In genomic region chr17:77843878-77844260, GRCh38 we compare ENCODE assay signal across 13 cellular contexts.
DNase-seq lines count a peak whose midpoint lies in the region; ATAC-seq lines count a peak whose summit lies in the region.
"Had no signal": no experiment of that assay in that cellular context is flagged by ENCODE, and none has a peak within 500 bp of the region (broad histone marks: within the 10 kb centered on the region; RNA-seq: fewer than 3 reads in every experiment).

No MANE protein-coding gene starts in this region.

- ATAC-seq in HG03060 (IDR thresholded peaks at IDR 0.05; ENCODE audit: low read depth, unreplicated experiment) (peak; percentile 15), HG02885 (IDR thresholded peaks at IDR 0.05; ENCODE audit: poor library complexity, unreplicated experiment) (no peak), HG03460 (IDR thresholded peaks at IDR 0.05; ENCODE audit: unreplicated experiment) (no peak)
- ATAC-seq in naive thymus-derived CD8-positive, alpha-beta T cell = peak in 1 of 2 donors; percentile 3

- H3K4me1 Mint-ChIP-seq in T-helper 1 cell treated with Interleukin-12 subunit alpha and Interleukin-12 subunit beta and Interleukin-4 antibody, amounts not matched to agents 30 μg/mL and 1 μg/mL, for 36 hours (ENCODE audit: low read depth) = peaks cover 27% of the 10 kb centered on the region
- H3K4me1 Mint-ChIP-seq in activated T-helper 1 cell treated with anti-CD3 and anti-CD28 coated beads, Interleukin-12 subunit alpha, Interleukin-12 subunit beta, Interleukin-2, Interleukin-4 antibody, amounts not matched to agents 30 ng/mL and 10 ng/mL and 1 ng/mL, durations not matched to agents 14 hours and 24 hours and 36 hours (ENCODE audit: low read depth) = peaks cover 43% of the 10 kb centered on the region
- peaks cover 28 to 69% (median 49%) of the 10 kb centered on the region in 4 donors for H3K4me1 Mint-ChIP-seq in naive thymus-derived CD8-positive, alpha-beta T cell

- H3K27ac Mint-ChIP-seq in T-helper 1 cell treated with Interleukin-12 subunit alpha and Interleukin-12 subunit beta and Interleukin-4 antibody, amounts not matched to agents 30 μg/mL and 1 μg/mL, for 36 hours = peak overlapping the region; percentile 68
- H3K27ac Mint-ChIP-seq in activated T-helper 1 cell treated with anti-CD3 and anti-CD28 coated beads, Interleukin-12 subunit alpha, Interleukin-12 subunit beta, Interleukin-2, Interleukin-4 antibody, amounts not matched to agents 30 ng/mL and 10 ng/mL and 1 ng/mL, durations not matched to agents 14 hours and 24 hours and 36 hours = peak overlapping the region; percentile 61
- peak overlapping the region; percentile 59 to 94 (median 79) for H3K27ac Mint-ChIP-seq in naive thymus-derived CD8-positive, alpha-beta T cell

- intact Hi-C loops in activated T-helper 1 cell treated with anti-CD3 and anti-CD28 coated beads, Interleukin-12 subunit alpha, Interleukin-12 subunit beta, Interleukin-2, Interleukin-4 antibody, amounts not matched to agents 30 ng/mL and 10 ng/mL and 1 ng/mL, durations not matched to agents 14 hours and 24 hours and 36 hours (cut with micrococcal nuclease) = loop anchor here (1.0 to 5.0 kb wide), 6 partner anchors 10 to 209 kb away; partner anchors contain the start of gene TNRC6C

- peaks cover 16% of the 10 kb centered on the region for H3K27me3 Mint-ChIP-seq in T-helper 1 cell treated with Interleukin-12 subunit alpha and Interleukin-12 subunit beta and Interleukin-4 antibody, amounts not matched to agents 30 μg/mL and 1 μg/mL, for 36 hours (ENCODE audit: low read depth)
- H3K27me3 Mint-ChIP-seq in activated T-helper 1 cell treated with anti-CD3 and anti-CD28 coated beads, Interleukin-12 subunit alpha, Interleukin-12 subunit beta, Interleukin-2, Interleukin-4 antibody, amounts not matched to agents 30 ng/mL and 10 ng/mL and 1 ng/mL, durations not matched to agents 14 hours and 24 hours and 36 hours (ENCODE audit: insufficient read depth) = peaks cover 20% of the 10 kb centered on the region
- H3K27me3 Mint-ChIP-seq in naive thymus-derived CD8-positive, alpha-beta T cell = peaks cover 0 to 2% (median 0%) of the 10 kb centered on the region in 5 donors

- DNase-seq in T-helper 1 cell (no peak), NCI-H1694 (lab: John Stamatoyannopoulos, UW) (no peak)
- no peak for DNase-seq in activated T-helper 1 cell treated with anti-CD3 and anti-CD28 coated beads, Interleukin-12 subunit alpha, Interleukin-12 subunit beta, Interleukin-2, Interleukin-4 antibody, amounts not matched to agents 30 ng/mL and 10 ng/mL and 1 ng/mL, durations not matched to agents 14 hours and 24 hours and 36 hours (ENCODE audit: low spot score)
- no peak for DNase-seq in naive thymus-derived CD8-positive, alpha-beta T cell
- DNase-seq: activated gamma-delta T cell, H9, hypothalamus, midbrain, NCI-H2171 had no signal

- peak overlapping the region; percentile 47 for H3K4me3 Mint-ChIP-seq in T-helper 1 cell treated with Interleukin-12 subunit alpha and Interleukin-12 subunit beta and Interleukin-4 antibody, amounts not matched to agents 30 μg/mL and 1 μg/mL, for 36 hours
- H3K4me3 Mint-ChIP-seq in activated T-helper 1 cell treated with anti-CD3 and anti-CD28 coated beads, Interleukin-12 subunit alpha, Interleukin-12 subunit beta, Interleukin-2, Interleukin-4 antibody, amounts not matched to agents 30 ng/mL and 10 ng/mL and 1 ng/mL, durations not matched to agents 14 hours and 24 hours and 36 hours = peak overlapping the region; percentile 43
- H3K4me3 Mint-ChIP-seq in naive thymus-derived CD8-positive, alpha-beta T cell = peak overlapping the region; percentile 16 to 79 (median 60)
- H3K4me3 Mint-ChIP-seq: H9 had no signal

- H3K36me3 Mint-ChIP-seq in T-helper 1 cell treated with Interleukin-12 subunit alpha and Interleukin-12 subunit beta and Interleukin-4 antibody, amounts not matched to agents 30 μg/mL and 1 μg/mL, for 36 hours (ENCODE audit: low read depth) = peaks cover 2% of the 10 kb centered on the region
- H3K36me3 Mint-ChIP-seq in activated T-helper 1 cell treated with anti-CD3 and anti-CD28 coated beads, Interleukin-12 subunit alpha, Interleukin-12 subunit beta, Interleukin-2, Interleukin-4 antibody, amounts not matched to agents 30 ng/mL and 10 ng/mL and 1 ng/mL, durations not matched to agents 14 hours and 24 hours and 36 hours (ENCODE audit: low read depth) = no peaks in the 10 kb centered on the region
- H3K36me3 Mint-ChIP-seq in naive thymus-derived CD8-positive, alpha-beta T cell = no peaks in the 10 kb centered on the region

- no peaks in the 10 kb centered on the region for H3K9me3 Mint-ChIP-seq in T-helper 1 cell treated with Interleukin-12 subunit alpha and Interleukin-12 subunit beta and Interleukin-4 antibody, amounts not matched to agents 30 μg/mL and 1 μg/mL, for 36 hours
- H3K9me3 Mint-ChIP-seq in activated T-helper 1 cell treated with anti-CD3 and anti-CD28 coated beads, Interleukin-12 subunit alpha, Interleukin-12 subunit beta, Interleukin-2, Interleukin-4 antibody, amounts not matched to agents 30 ng/mL and 10 ng/mL and 1 ng/mL, durations not matched to agents 14 hours and 24 hours and 36 hours = no peaks in the 10 kb centered on the region
- no peaks in the 10 kb centered on the region for H3K9me3 Mint-ChIP-seq in naive thymus-derived CD8-positive, alpha-beta T cell
- H3K9me3 Mint-ChIP-seq: H9 had no signal

- POLR2A ChIA-PET in naive thymus-derived CD8-positive, alpha-beta T cell (lab: Charles Lee) = interaction anchor here (0.6 to 2.4 kb wide), 9 partner anchors 10 to 399 kb away, joined by 3 to 24 read pairs (median 4); partner anchors contain the start of gene TNRC6C
